ENCODE assay signal across 15 cellular contexts in the genomic region with DNA sequence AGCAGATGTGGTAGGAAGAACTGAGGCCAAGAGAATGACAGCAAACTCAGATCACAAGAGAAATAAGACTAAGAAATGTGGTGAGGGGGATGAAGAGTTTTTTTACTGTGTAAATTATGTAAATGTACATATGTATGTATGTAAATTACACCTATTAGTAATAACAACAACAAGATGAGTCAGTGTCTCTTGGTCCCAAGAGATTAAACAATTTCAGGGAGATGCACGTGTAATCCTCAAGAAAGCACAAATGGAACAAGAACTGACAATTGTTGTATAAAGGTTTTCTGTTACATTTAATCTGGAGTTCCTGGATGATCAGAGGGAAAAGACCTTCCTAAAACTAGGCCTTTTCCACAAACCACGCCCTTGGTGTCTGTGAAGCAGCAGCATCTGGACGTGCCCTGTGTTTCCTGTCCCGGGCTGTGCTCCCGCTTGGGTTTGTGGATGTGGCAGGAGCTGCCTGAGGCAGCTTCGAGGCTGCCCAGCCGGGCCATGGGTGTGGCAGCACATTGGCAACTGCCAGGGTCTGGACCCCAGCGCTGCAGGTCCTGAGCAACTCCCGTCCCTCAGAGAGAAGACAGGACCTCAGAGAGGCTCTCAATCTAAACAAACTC. TPM values are rescaled to one million over a fixed set of nuclear protein-coding genes. Genes with fewer than 3 reads are reported as not detected.
DNase-seq lines count a peak whose midpoint lies in the region; ATAC-seq and TF ChIP-seq lines count a peak whose summit lies in the region.
"Had no signal": no experiment of that assay in that cellular context is flagged by ENCODE, and none has a peak within 500 bp of the region (broad histone marks: within the 10 kb centered on the region; RNA-seq: fewer than 3 reads in every experiment).

No MANE protein-coding gene starts in this region.

- intact Hi-C loops in sciatic nerve (cut with DNase I) = no loop called here

- no peak for TF ChIP-seq CTCF in RWPE1 (conservative IDR thresholded peaks at IDR 0.05; ENCODE audit: low read depth)

- ATAC-seq in sciatic nerve (peak; percentile 41), GM19467 (IDR thresholded peaks at IDR 0.05; ENCODE audit: unreplicated experiment) (no peak)

- CTCF ChIA-PET in RWPE1 (lab: Yijun Ruan, JAX) = no interaction called here

- POLR2A ChIA-PET in RWPE1 (lab: Yijun Ruan, JAX; ENCODE audit: low non-redundant PET) = no interaction called here

- peak; percentile 60 for DNase-seq in GM03348 (ENCODE audit: low spot score)
- peak; percentile 8 for DNase-seq in RWPE1 (ENCODE audit: low spot score)
- peak; percentile 62 for DNase-seq in fibroblast of gingiva (ENCODE audit: low read depth)
- DNase-seq in sciatic nerve (ENCODE audit: low spot score) = no peak
- DNase-seq in GF-D8 (lab: John Stamatoyannopoulos, UW) = no peak
- DNase-seq in NCI-H2196 treated with DMSO at 0.1 percent for 48 hours (lab: John Stamatoyannopoulos, UW; ENCODE audit: unreplicated experiment) = no peak
- DNase-seq: activated CD4-positive, alpha-beta T cell treated with anti-CD3 and anti-CD28 coated beads, Interleukin-2, amount 10 ng/mL, durations not matched to agents 7 days and 5 days; CD4-positive, alpha-beta memory T cell; NCI-H524 treated with DMSO at 0.1 percent for 48 hours had no signal

- peak overlapping the region; percentile 69 for H3K27ac ChIP-seq in RWPE1
- H3K27ac ChIP-seq: KMS-11 had no signal

RNA-seq across cellular contexts. Expression of a gene that starts 1.0 kb away (rescaled TPM):
- 2.2 TPM for total RNA-seq in sciatic nerve
- total RNA-seq: activated CD4-positive, alpha-beta T cell treated with anti-CD3 and anti-CD28 coated beads, Interleukin-2, amount 10 ng/mL, durations not matched to agents 7 days and 5 days; CD4-positive, alpha-beta memory T cell; G401; glomerular endothelial cell; kidney epithelial cell; pulmonary artery endothelial cell had no signal

RNA-seq across cellular contexts. Expression of a gene that starts 49.5 kb away (rescaled TPM):
- 34.6 TPM for total RNA-seq in sciatic nerve

Comparison
In these comparisons a context has a peak if more than half of its experiments do, and no peak if none do; other contexts are left out.
1. DNase-seq: peak in GM03348 (single experiment), RWPE1 (single experiment) and fibroblast of gingiva (single experiment); none in sciatic nerve (single experiment), GF-D8 (single experiment) and NCI-H2196 treated with DMSO at 0.1 percent for 48 hours (single experiment).